In the genomic region with DNA sequence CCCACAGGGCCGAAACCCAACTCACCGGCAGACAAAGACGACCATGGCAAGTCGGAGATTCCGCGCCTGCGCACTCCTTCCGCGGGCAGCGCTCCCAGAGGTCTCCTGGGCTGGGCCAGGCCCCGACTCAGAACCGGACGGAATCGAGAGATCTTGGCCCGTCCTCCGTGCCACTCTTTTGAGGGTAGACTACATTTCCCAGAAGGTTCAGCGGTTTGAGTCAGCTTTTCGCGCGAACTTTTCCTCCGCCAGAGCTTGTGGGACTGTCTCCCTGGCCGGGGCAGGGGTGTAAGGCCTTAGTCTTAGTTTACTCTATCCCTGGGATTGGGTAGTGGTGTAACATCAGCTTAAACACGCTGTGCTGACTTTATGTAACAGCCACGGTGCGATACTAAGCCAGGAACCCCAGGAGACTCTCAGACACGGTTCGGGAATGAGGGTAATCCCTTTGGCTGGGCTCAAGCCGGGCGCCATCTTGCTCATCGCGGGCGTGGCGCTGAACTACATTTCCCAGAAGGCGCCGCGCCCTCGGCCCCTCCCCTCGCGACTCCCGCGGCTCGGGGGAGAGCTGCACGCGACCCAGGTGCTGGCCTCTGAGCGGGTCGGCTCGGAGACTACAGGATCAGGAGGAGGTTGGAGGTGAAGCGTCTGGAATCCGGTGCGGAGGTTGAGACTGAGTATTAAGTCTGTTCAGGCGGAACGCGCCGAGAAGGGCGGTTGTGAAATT, we compare ENCODE assay signal across 1 cellular context.
A peak's percentile ranks its signal among the peaks of the same experiment; 100 is the strongest.
TF ChIP-seq lines count a peak whose summit lies in the region.

Gene ZNF260, minus strand, starts transcription at position 78 of the 727 bp plus-strand sequence. CDS start 13,033 bp downstream, outside the sequence.

TF ChIP-seq in GM12878, 131 proteins besides CTCF, POLR2A, EP300 and RAD21 (continued from another document and continues in another):
- TF ChIP-seq RB1 (IDR thresholded peaks at IDR 0.05; ENCODE audit: borderline replicate concordance), result peak; percentile 75; the same call in 1 of the 2 replicates
- no peak for TF ChIP-seq YBX1 (IDR thresholded peaks at IDR 0.05)
- TF ChIP-seq GATAD2B (conservative IDR thresholded peaks at IDR 0.05; ENCODE audit: low read depth), result peak; percentile 71; the same call in 1 of the 2 replicates
- TF ChIP-seq STAT3 (IDR thresholded peaks at IDR 0.05; ENCODE audit: low read depth, low read length), result no peak
- no peak for TF ChIP-seq PRDM15 (CRISPR knock-in tag; IDR thresholded peaks at IDR 0.05)
- TF ChIP-seq ZBTB33 (IDR thresholded peaks at IDR 0.05), result no peak
- no peak for TF ChIP-seq RELA (IDR thresholded peaks at IDR 0.05; ENCODE audit: borderline replicate concordance, partially characterized antibody)
- no peak for TF ChIP-seq REST (IDR thresholded peaks at IDR 0.05; ENCODE audit: low read depth, low read length)
- no peak for TF ChIP-seq MYC (IDR thresholded peaks at IDR 0.05; ENCODE audit: insufficient read depth, insufficient read length, insufficient replicate concordance, low read length, severe bottlenecking)
- no peak for TF ChIP-seq SMARCA5 (IDR thresholded peaks at IDR 0.05)
- TF ChIP-seq, protein P1, sequence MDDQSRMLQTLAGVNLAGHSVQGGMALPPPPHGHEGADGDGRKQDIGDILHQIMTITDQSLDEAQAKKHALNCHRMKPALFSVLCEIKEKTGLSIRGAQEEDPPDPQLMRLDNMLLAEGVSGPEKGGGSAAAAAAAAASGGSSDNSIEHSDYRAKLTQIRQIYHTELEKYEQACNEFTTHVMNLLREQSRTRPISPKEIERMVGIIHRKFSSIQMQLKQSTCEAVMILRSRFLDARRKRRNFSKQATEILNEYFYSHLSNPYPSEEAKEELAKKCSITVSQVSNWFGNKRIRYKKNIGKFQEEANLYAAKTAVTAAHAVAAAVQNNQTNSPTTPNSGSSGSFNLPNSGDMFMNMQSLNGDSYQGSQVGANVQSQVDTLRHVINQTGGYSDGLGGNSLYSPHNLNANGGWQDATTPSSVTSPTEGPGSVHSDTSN (IDR thresholded peaks at IDR 0.05; ENCODE audit: insufficient replicate concordance, low read depth, low read length), result no peak
- TF ChIP-seq POLR2AphosphoS5 (IDR thresholded peaks at IDR 0.05; ENCODE audit: low read length), result peak; percentile 81
- peak; percentile 49 for TF ChIP-seq CHD2 (IDR thresholded peaks at IDR 0.05; ENCODE audit: borderline replicate concordance, low read depth, low read length)
- TF ChIP-seq BACH1 (IDR thresholded peaks at IDR 0.05; ENCODE audit: borderline replicate concordance), result 0 out of 2 replicates have a peak, but pooled peaks have one; percentile 26
- no peak for TF ChIP-seq STAT1 (conservative IDR thresholded peaks at IDR 0.05)
- TF ChIP-seq SIN3A (IDR thresholded peaks at IDR 0.05; ENCODE audit: low read depth, low read length), result no peak; the same call in 1 of the 2 replicates
- no peak for TF ChIP-seq CBX3 (IDR thresholded peaks at IDR 0.05; ENCODE audit: borderline replicate concordance, low read depth)
- TF ChIP-seq SPI1 (IDR thresholded peaks at IDR 0.05; ENCODE audit: borderline replicate concordance, insufficient read depth, low read depth, low read length), result no peak
- TF ChIP-seq CBX5 (IDR thresholded peaks at IDR 0.05; ENCODE audit: low read depth), result peak; percentile 66; the same call in 1 of the 2 replicates
- TF ChIP-seq, protein P2, sequence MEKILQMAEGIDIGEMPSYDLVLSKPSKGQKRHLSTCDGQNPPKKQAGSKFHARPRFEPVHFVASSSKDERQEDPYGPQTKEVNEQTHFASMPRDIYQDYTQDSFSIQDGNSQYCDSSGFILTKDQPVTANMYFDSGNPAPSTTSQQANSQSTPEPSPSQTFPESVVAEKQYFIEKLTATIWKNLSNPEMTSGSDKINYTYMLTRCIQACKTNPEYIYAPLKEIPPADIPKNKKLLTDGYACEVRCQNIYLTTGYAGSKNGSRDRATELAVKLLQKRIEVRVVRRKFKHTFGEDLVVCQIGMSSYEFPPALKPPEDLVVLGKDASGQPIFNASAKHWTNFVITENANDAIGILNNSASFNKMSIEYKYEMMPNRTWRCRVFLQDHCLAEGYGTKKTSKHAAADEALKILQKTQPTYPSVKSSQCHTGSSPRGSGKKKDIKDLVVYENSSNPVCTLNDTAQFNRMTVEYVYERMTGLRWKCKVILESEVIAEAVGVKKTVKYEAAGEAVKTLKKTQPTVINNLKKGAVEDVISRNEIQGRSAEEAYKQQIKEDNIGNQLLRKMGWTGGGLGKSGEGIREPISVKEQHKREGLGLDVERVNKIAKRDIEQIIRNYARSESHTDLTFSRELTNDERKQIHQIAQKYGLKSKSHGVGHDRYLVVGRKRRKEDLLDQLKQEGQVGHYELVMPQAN (conservative IDR thresholded peaks at IDR 0.05), result peak; percentile 70
- no peak for TF ChIP-seq ASH2L (IDR thresholded peaks at IDR 0.05; ENCODE audit: borderline replicate concordance, low read depth)
- TF ChIP-seq SUPT20H (IDR thresholded peaks at IDR 0.05; ENCODE audit: borderline replicate concordance, control insufficient read depth, low read depth, low read length), result no peak
- 0 out of 2 replicates have a peak, but pooled peaks have one; percentile 16 for TF ChIP-seq ELK1 (IDR thresholded peaks at IDR 0.05; ENCODE audit: low read depth, low read length)
- TF ChIP-seq RBBP5 (conservative IDR thresholded peaks at IDR 0.05), result no peak
- no peak for TF ChIP-seq DPF2 (IDR thresholded peaks at IDR 0.05)
- TF ChIP-seq MEF2B (IDR thresholded peaks at IDR 0.05; ENCODE audit: partially characterized antibody, poor library complexity, severe bottlenecking), result no peak
- TF ChIP-seq, protein P3, sequence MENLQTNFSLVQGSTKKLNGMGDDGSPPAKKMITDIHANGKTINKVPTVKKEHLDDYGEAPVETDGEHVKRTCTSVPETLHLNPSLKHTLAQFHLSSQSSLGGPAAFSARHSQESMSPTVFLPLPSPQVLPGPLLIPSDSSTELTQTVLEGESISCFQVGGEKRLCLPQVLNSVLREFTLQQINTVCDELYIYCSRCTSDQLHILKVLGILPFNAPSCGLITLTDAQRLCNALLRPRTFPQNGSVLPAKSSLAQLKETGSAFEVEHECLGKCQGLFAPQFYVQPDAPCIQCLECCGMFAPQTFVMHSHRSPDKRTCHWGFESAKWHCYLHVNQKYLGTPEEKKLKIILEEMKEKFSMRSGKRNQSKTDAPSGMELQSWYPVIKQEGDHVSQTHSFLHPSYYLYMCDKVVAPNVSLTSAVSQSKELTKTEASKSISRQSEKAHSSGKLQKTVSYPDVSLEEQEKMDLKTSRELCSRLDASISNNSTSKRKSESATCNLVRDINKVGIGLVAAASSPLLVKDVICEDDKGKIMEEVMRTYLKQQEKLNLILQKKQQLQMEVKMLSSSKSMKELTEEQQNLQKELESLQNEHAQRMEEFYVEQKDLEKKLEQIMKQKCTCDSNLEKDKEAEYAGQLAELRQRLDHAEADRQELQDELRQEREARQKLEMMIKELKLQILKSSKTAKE (IDR thresholded peaks at IDR 0.05; ENCODE audit: low read depth, poor library complexity, severe bottlenecking), result no peak
- no peak for TF ChIP-seq ZNF24 (IDR thresholded peaks at IDR 0.05)
- 0 out of 2 replicates have a peak, but pooled peaks have one; percentile 5 for TF ChIP-seq TBL1XR1 (IDR thresholded peaks at IDR 0.05; ENCODE audit: low read depth, low read length)
- peak; percentile 83 for TF ChIP-seq MXI1 (IDR thresholded peaks at IDR 0.05; ENCODE audit: low read depth, low read length)
- peak; percentile 47 to 70; a peak in 3 of 4 replicates for TF ChIP-seq IKZF2 (IDR thresholded peaks at IDR 0.05)
- no peak for TF ChIP-seq SMAD1 (IDR thresholded peaks at IDR 0.05; ENCODE audit: low read depth, partially characterized antibody)
- TF ChIP-seq E2F8 (IDR thresholded peaks at IDR 0.05; ENCODE audit: low read depth, partially characterized antibody), result peak; percentile 78
- peak; percentile 16 for TF ChIP-seq KLF5 (IDR thresholded peaks at IDR 0.05; ENCODE audit: partially characterized antibody)
- TF ChIP-seq TCF7 (IDR thresholded peaks at IDR 0.05; ENCODE audit: borderline replicate concordance), result no peak
